Comparison of ENCODE assay signal across 2 cellular contexts in genomic region chr10:50565301-50566083, GRCh38.
TF ChIP-seq lines count a peak whose summit lies in the region.

No MANE protein-coding gene starts in this region.

TF ChIP-seq in GM23338, 12 proteins besides CTCF, POLR2A, EP300 and RAD21 (continued from another document):
- TF ChIP-seq ZNF462 (CRISPR knock-in tag; IDR thresholded peaks at IDR 0.05): no peak
- no peak for TF ChIP-seq NANOG (IDR thresholded peaks at IDR 0.05; ENCODE audit: borderline replicate concordance)
- TF ChIP-seq STAT1 (IDR thresholded peaks at IDR 0.05; ENCODE audit: unreplicated experiment): no peak
- TF ChIP-seq ZNF331 (CRISPR knock-in tag; IDR thresholded peaks at IDR 0.05; ENCODE audit: low read depth): no peak
- no peak for TF ChIP-seq REST (IDR thresholded peaks at IDR 0.05; ENCODE audit: unreplicated experiment)

TF ChIP-seq in H1, 55 proteins besides CTCF, POLR2A, EP300 and RAD21 (continued from another document):
- TF ChIP-seq MAX (IDR thresholded peaks at IDR 0.05) (no peak), BRCA1 (IDR thresholded peaks at IDR 0.05; ENCODE audit: low read depth, low read length) (no peak), E2F6 (IDR thresholded peaks at IDR 0.05) (no peak), RFX5 (IDR thresholded peaks at IDR 0.05; ENCODE audit: borderline replicate concordance, low read depth, low read length) (no peak), PHF8 (conservative IDR thresholded peaks at IDR 0.05; ENCODE audit: low read depth, low read length) (no peak), TCF12 (IDR thresholded peaks at IDR 0.05; ENCODE audit: low read depth, low read length) (no peak), RNF2 (IDR thresholded peaks at IDR 0.05; ENCODE audit: borderline replicate concordance, low read depth, low read length, missing control alignments, poor library complexity, severe bottlenecking) (no peak), RBBP5 (IDR thresholded peaks at IDR 0.05; ENCODE audit: borderline replicate concordance, low read depth, low read length) (no peak), ATF3 (IDR thresholded peaks at IDR 0.05; ENCODE audit: insufficient read depth, low read depth, low read length) (no peak), EGR1 (IDR thresholded peaks at IDR 0.05; ENCODE audit: borderline replicate concordance, low read depth, low read length) (no peak), USF2 (IDR thresholded peaks at IDR 0.05; ENCODE audit: low read length) (no peak), KDM4A (IDR thresholded peaks at IDR 0.05; ENCODE audit: low read depth, low read length, severe bottlenecking) (no peak), CBX8 (IDR thresholded peaks at IDR 0.05; ENCODE audit: borderline replicate concordance, low read depth, low read length) (no peak), KDM1A (IDR thresholded peaks at IDR 0.05; ENCODE audit: borderline replicate concordance, low read length) (no peak)
